1 cellular context compared by ENCODE assay signal in genomic region chr7:94654764-94655561, GRCh38.
TF ChIP-seq lines count a peak whose summit lies in the region.

No MANE protein-coding gene starts in this region.

TF ChIP-seq in WTC11, 78 proteins besides CTCF, POLR2A, EP300 and RAD21 (continued from another document):
- TF ChIP-seq ATF2 (CRISPR knock-in tag; IDR thresholded peaks at IDR 0.05; ENCODE audit: borderline replicate concordance, low read depth) (no peak), TEAD4 (CRISPR knock-in tag; IDR thresholded peaks at IDR 0.05) (no peak), ZNF423 (CRISPR knock-in tag; IDR thresholded peaks at IDR 0.05) (no peak), CDX4 (CRISPR knock-in tag; IDR thresholded peaks at IDR 0.05; ENCODE audit: borderline replicate concordance) (no peak)
